2 cellular contexts compared by ENCODE assay signal in genomic region chr2:68397704-68398263, GRCh38. TPM values are rescaled to one million over a fixed set of nuclear protein-coding genes. Genes with fewer than 3 reads are reported as not detected.
"Had no signal": no experiment of that assay in that cellular context is flagged by ENCODE, and none has a peak within 500 bp of the region (broad histone marks: within the 10 kb centered on the region; RNA-seq: fewer than 3 reads in every experiment).

No MANE protein-coding gene starts in this region.

RNA-seq across cellular contexts. Expression of gene PLEK, which starts 32.7 kb away (rescaled TPM):
- total RNA-seq: bronchial epithelial cell, cardiac muscle cell had no signal
- polyA plus RNA-seq: cardiac muscle cell had no signal
